In the genomic region with DNA sequence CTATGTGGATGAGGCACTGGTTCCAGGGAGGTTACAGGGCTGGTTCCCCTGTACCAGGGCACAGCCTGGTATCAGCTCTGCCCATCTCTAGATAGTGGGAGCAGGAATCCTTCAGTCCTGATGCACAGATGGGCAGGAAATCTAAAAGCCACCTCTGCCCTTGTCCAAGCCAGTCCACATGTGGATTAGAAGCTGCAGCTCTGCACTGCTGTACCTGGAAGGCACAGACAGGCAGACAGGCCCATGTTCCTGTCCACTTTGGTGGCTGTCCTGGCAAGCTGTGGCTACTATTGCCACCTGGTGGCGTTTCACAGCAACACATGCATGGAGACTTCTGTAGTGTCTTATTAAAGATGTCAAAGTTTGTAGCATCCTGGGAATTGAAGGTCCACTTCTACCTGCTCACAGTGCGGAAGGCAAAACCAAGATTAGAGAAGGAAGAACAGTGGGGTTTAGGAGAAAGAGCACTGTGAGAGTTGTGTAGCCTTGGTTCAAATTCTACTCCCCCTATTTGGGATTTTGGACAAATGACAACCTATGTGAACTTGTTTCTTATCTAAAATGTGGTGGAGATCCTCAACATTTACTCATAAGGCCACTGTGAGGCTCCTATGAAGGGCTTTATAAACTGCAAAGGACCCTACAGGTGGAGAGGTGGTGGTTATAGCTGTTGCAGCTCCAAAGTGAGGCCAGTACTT, we compare ENCODE assay signal across 8 cellular contexts. TPM values are rescaled to one million over a fixed set of nuclear protein-coding genes. Genes with fewer than 3 reads are reported as not detected.
DNase-seq lines count a peak whose midpoint lies in the region; ATAC-seq and TF ChIP-seq lines count a peak whose summit lies in the region.

No MANE protein-coding gene starts in this region.

- no peaks in the 10 kb centered on the region for H3K4me1 Mint-ChIP-seq in activated CD8-positive, alpha-beta memory T cell treated with anti-CD3 and anti-CD28 coated beads, Interleukin-2, amount 10 ng/mL, durations not matched to agents 7 days and 5 days
- H3K4me1 Mint-ChIP-seq in stimulated activated effector memory CD8-positive, alpha-beta T cell treated with anti-CD3 and anti-CD28 coated beads, Interleukin-12 subunit alpha, Interleukin-12 subunit beta, amount 100 ng/mL, for 72 hours: no peaks in the 10 kb centered on the region

- POLR2A ChIA-PET in AG04449 (lab: Yijun Ruan, JAX): interaction anchor here (1.0 kb wide), 1 partner anchor 13 kb away, joined by 5 read pairs; no protein-coding TSS in a partner anchor

- H3K27ac Mint-ChIP-seq in activated CD8-positive, alpha-beta memory T cell treated with anti-CD3 and anti-CD28 coated beads, Interleukin-2, amount 10 ng/mL, durations not matched to agents 7 days and 5 days: no peak overlapping the region
- H3K27ac Mint-ChIP-seq in stimulated activated effector memory CD8-positive, alpha-beta T cell treated with anti-CD3 and anti-CD28 coated beads, Interleukin-12 subunit alpha, Interleukin-12 subunit beta, amount 100 ng/mL, for 72 hours: no peak overlapping the region

- ATAC-seq in GM18858 (IDR thresholded peaks at IDR 0.05; ENCODE audit: unreplicated experiment) (peak; percentile 84), HG03469 (IDR thresholded peaks at IDR 0.05; ENCODE audit: unreplicated experiment) (peak; percentile 65)
- peak; percentile 77 for ATAC-seq in activated CD8-positive, alpha-beta memory T cell treated with anti-CD3 and anti-CD28 coated beads, Interleukin-2, amount 10 ng/mL, durations not matched to agents 7 days and 5 days
- peak; percentile 78 for ATAC-seq in stimulated activated effector memory CD8-positive, alpha-beta T cell treated with anti-CD3 and anti-CD28 coated beads, Interleukin-12 subunit alpha, Interleukin-12 subunit beta, amount 100 ng/mL, for 72 hours

- no peak for DNase-seq in AG04449 (ENCODE audit: low read depth, low spot score)
- DNase-seq in NCI-H774 (lab: John Stamatoyannopoulos, UW): peak; percentile 55
- DNase-seq in activated CD8-positive, alpha-beta memory T cell treated with anti-CD3 and anti-CD28 coated beads, Interleukin-2, amount 10 ng/mL, durations not matched to agents 7 days and 5 days: peak; percentile 77
- peak; percentile 80 for DNase-seq in epithelial cell of esophagus (ENCODE audit: low read depth)
- peak; percentile 79 for DNase-seq in myocyte (ENCODE audit: low read depth)
- DNase-seq in stimulated activated effector memory CD8-positive, alpha-beta T cell treated with anti-CD3 and anti-CD28 coated beads, Interleukin-12 subunit alpha, Interleukin-12 subunit beta, amount 100 ng/mL, for 72 hours (ENCODE audit: low spot score in 2 of 2): peak; percentile 55 to 79

- H3K27me3 Mint-ChIP-seq in activated CD8-positive, alpha-beta memory T cell treated with anti-CD3 and anti-CD28 coated beads, Interleukin-2, amount 10 ng/mL, durations not matched to agents 7 days and 5 days: peaks cover 7% of the 10 kb centered on the region

- CTCF ChIA-PET in AG04449 (lab: Yijun Ruan, JAX): interaction anchor here (0.6 to 4.9 kb wide), 48 partner anchors 7 to 672 kb away, joined by 3 to 452 read pairs (median 4); a partner anchor contains a TSS
- CTCF ChIA-PET in activated CD8-positive, alpha-beta memory T cell treated with anti-CD3 and anti-CD28 coated beads, Interleukin-2, amount 10 ng/mL, durations not matched to agents 7 days and 5 days (lab: Charles Lee): interaction anchor here (0.8 to 2.7 kb wide), 11 partner anchors 9 to 185 kb away, joined by 3 to 46 read pairs (median 4); no protein-coding TSS in a partner anchor

- no peak overlapping the region for H3K4me3 ChIP-seq in AG04449 (ENCODE audit: low read depth, low read length)
- H3K4me3 ChIP-seq in epithelial cell of esophagus (ENCODE audit: low read length): no peak overlapping the region

- H3K36me3 Mint-ChIP-seq in activated CD8-positive, alpha-beta memory T cell treated with anti-CD3 and anti-CD28 coated beads, Interleukin-2, amount 10 ng/mL, durations not matched to agents 7 days and 5 days: no peaks in the 10 kb centered on the region
- no peaks in the 10 kb centered on the region for H3K36me3 Mint-ChIP-seq in stimulated activated effector memory CD8-positive, alpha-beta T cell treated with anti-CD3 and anti-CD28 coated beads, Interleukin-12 subunit alpha, Interleukin-12 subunit beta, amount 100 ng/mL, for 72 hours

- no peaks in the 10 kb centered on the region for H3K9me3 Mint-ChIP-seq in activated CD8-positive, alpha-beta memory T cell treated with anti-CD3 and anti-CD28 coated beads, Interleukin-2, amount 10 ng/mL, durations not matched to agents 7 days and 5 days (ENCODE audit: low read depth)
- no peaks in the 10 kb centered on the region for H3K9me3 Mint-ChIP-seq in stimulated activated effector memory CD8-positive, alpha-beta T cell treated with anti-CD3 and anti-CD28 coated beads, Interleukin-12 subunit alpha, Interleukin-12 subunit beta, amount 100 ng/mL, for 72 hours

- no peak overlapping the region for H3K4me3 Mint-ChIP-seq in activated CD8-positive, alpha-beta memory T cell treated with anti-CD3 and anti-CD28 coated beads, Interleukin-2, amount 10 ng/mL, durations not matched to agents 7 days and 5 days
- H3K4me3 Mint-ChIP-seq in stimulated activated effector memory CD8-positive, alpha-beta T cell treated with anti-CD3 and anti-CD28 coated beads, Interleukin-12 subunit alpha, Interleukin-12 subunit beta, amount 100 ng/mL, for 72 hours: no peak overlapping the region

- TF ChIP-seq CTCF in AG04449 (IDR thresholded peaks at IDR 0.05; ENCODE audit: insufficient read depth, low read length, missing control alignments) (peak; percentile 78), epithelial cell of esophagus (IDR thresholded peaks at IDR 0.05; ENCODE audit: insufficient read depth, low read depth, low read length, missing control alignments) (peak; percentile 94)

RNA-seq across cellular contexts. Expression of a gene that starts 30.1 kb away (rescaled TPM):
- total RNA-seq in activated CD8-positive, alpha-beta memory T cell treated with anti-CD3 and anti-CD28 coated beads, Interleukin-2, amount 10 ng/mL, durations not matched to agents 7 days and 5 days: under 1 TPM; 0.26 to 0.67 TPM
- 9.1 and 16.3 TPM in 2 replicates for total RNA-seq in myocyte
- polyA plus RNA-seq in myocyte (2012): 6.5 TPM
